ENCODE assay signal across 1 cellular context in the genomic region with DNA sequence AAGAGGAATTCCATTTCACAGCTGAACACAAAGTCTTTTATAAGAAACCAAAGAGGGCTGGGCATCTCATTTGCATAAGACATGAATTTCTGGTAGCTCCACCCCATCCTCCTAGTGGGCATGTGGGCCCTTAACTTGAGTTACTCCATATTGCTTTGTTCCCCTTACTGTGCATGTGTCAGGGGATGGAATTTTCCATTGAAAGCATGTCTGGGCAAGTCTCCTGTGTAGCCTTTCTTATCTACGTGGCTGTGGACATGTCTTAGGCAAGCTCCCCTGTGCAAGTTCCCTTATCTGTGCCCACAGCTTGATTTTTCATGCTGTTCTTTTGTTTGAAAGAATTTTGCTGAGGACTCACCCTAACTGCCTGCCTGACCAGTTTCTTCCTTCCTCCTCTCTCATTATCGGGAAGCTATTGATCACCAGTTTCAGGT.
TF ChIP-seq lines count a peak whose summit lies in the region.

No MANE protein-coding gene starts in this region.

TF ChIP-seq in HCT116, 20 proteins besides CTCF, POLR2A, EP300 and RAD21 (continued from another document):
- TF ChIP-seq, protein P1, sequence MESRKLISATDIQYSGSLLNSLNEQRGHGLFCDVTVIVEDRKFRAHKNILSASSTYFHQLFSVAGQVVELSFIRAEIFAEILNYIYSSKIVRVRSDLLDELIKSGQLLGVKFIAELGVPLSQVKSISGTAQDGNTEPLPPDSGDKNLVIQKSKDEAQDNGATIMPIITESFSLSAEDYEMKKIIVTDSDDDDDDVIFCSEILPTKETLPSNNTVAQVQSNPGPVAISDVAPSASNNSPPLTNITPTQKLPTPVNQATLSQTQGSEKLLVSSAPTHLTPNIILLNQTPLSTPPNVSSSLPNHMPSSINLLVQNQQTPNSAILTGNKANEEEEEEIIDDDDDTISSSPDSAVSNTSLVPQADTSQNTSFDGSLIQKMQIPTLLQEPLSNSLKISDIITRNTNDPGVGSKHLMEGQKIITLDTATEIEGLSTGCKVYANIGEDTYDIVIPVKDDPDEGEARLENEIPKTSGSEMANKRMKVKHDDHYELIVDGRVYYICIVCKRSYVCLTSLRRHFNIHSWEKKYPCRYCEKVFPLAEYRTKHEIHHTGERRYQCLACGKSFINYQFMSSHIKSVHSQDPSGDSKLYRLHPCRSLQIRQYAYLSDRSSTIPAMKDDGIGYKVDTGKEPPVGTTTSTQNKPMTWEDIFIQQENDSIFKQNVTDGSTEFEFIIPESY (IDR thresholded peaks at IDR 0.05; ENCODE audit: extremely low read depth, insufficient replicate concordance, low read length), result no peak
